Comparison of ENCODE assay signal across 30 cellular contexts in the genomic region with DNA sequence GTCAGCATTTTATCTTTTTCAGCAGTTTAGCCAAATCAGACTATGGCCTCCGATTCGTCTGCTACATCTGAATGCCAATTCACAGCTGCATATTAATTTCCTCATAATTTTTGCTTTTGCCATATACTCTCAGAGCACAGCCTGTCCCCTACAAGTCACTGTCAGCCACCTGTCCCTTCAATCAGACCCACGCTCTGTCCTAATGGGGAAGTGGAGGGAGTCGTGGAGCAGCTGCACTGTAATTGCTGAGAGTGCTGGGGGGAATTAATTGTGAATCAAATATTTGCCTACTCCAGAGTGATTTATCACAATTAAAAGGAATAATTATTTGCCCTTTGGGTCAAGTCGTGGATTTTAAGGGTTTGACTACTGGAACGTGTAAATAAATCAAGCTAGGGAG.
"Had no signal": no experiment of that assay in that cellular context is flagged by ENCODE, and none has a peak within 500 bp of the region (broad histone marks: within the 10 kb centered on the region; RNA-seq: fewer than 3 reads in every experiment).

No MANE protein-coding gene starts in this region.

- H3K27ac ChIP-seq: adrenal gland, body of pancreas, gastrocnemius medialis, neutrophil, pancreas, prostate gland, stomach, thyroid gland, WERI-Rb-1 had no signal

- H3K4me1 ChIP-seq: adrenal gland, body of pancreas, gastrocnemius medialis, pancreas, prostate gland, stomach, thyroid gland had no signal

- H3K9me3 ChIP-seq: body of pancreas, gastrocnemius medialis, mucosa of descending colon, neutrophil, pancreas, prostate gland, thyroid gland had no signal

- H3K27me3 ChIP-seq: adrenal gland, body of pancreas, gastrocnemius medialis, pancreas, stomach, thyroid gland had no signal

- DNase-seq: activated CD4-positive, alpha-beta memory T cell treated with anti-CD3 and anti-CD28 coated beads for 36 hours; activated CD4-positive, alpha-beta T cell treated with anti-CD3 and anti-CD28 coated beads for 48 hours; activated CD8-positive, alpha-beta memory T cell treated with anti-CD3 and anti-CD28 coated beads, Interleukin-2, amount 50 U/mL, for 4 hours; activated effector memory CD4-positive, alpha-beta T cell treated with anti-CD3 and anti-CD28 coated beads, Interleukin-2, amount 50 U/mL, for 16 hours; activated naive CD4-positive, alpha-beta T cell treated with anti-CD3 and anti-CD28 coated beads for 36 hours; activated naive CD8-positive, alpha-beta T cell treated with anti-CD3 and anti-CD28 coated beads for 36 hours; activated T-cell treated with anti-CD3 and anti-CD28 coated beads, Interleukin-2, amount 50 U/mL, for 1 hour; adrenal gland; aorta; body of pancreas; effector memory CD4-positive, alpha-beta T cell; gastrocnemius medialis; hippocampal formation; left cardiac atrium; left ventricle myocardium superior; mucosa of descending colon; pancreas; retina; stimulated activated CD4-positive, alpha-beta T cell treated with anti-CD3 and anti-CD28 coated beads, Interleukin-1b, Interleukin-23, amount 100 ng/mL, for 48 hours; stimulated activated CD4-positive, alpha-beta T cell treated with anti-CD3 and anti-CD28 coated beads, Interleukin-4, amount 100 ng/mL, for 4 hours; stimulated activated CD8-positive, alpha-beta memory T cell treated with anti-CD3 and anti-CD28 coated beads, Interleukin-4, amount 100 ng/mL, for 48 hours; stomach; T-helper 9 cell; thyroid gland; WERI-Rb-1 had no signal

- H3K4me3 ChIP-seq: adrenal gland, body of pancreas, gastrocnemius medialis, mucosa of descending colon, pancreas, prostate gland, smooth muscle cell, stomach, thyroid gland had no signal

- FAIRE-seq: colon, keratinocyte, pancreas had no signal

- H3K36me3 ChIP-seq: adrenal gland, gastrocnemius medialis, neutrophil, pancreas, prostate gland, stomach, thyroid gland, WERI-Rb-1 had no signal
